12 cellular contexts compared by ENCODE assay signal in the genomic region with DNA sequence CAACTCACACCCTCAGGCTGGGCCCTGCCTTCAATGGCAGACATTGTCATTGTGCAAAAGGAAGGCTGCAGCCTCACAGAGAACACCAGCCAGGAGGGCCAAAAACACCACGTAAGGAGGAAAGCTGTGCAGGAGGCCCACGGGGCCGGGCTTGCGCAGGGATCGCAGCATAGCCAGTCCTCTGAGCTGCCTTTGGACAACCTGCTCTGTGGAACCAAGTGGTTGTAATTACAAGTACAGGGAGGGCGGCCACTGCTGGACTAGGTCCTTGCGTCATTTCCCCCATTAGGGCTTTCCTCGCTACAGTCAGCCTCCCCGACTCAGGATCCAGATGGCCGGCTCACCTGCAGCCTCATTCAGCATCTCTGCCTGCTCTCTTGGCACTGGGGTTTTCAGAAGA.
DNase-seq lines count a peak whose midpoint lies in the region; ATAC-seq and TF ChIP-seq lines count a peak whose summit lies in the region.
"Had no signal": no experiment of that assay in that cellular context is flagged by ENCODE, and none has a peak within 500 bp of the region (broad histone marks: within the 10 kb centered on the region; RNA-seq: fewer than 3 reads in every experiment).

No MANE protein-coding gene starts in this region.

- H3K36me3 ChIP-seq in CD8-positive, alpha-beta memory T cell (ENCODE audit: insufficient read depth, low read length) = no peaks in the 10 kb centered on the region
- H3K36me3 ChIP-seq in right atrium auricular region = peaks cover 16% of the 10 kb centered on the region
- peaks cover 6 to 20% (median 12%) of the 10 kb centered on the region in 4 donors for H3K36me3 ChIP-seq in sigmoid colon

- POLR2A ChIA-PET in CD8-positive, alpha-beta memory T cell (lab: Charles Lee) = no interaction called here
- POLR2A ChIA-PET in WTC11 (lab: Charles Lee) = no interaction called here

- no peaks in the 10 kb centered on the region for H3K27me3 ChIP-seq in CD8-positive, alpha-beta memory T cell (ENCODE audit: insufficient read depth, low read length, poor library complexity, severe bottlenecking)
- H3K27me3 ChIP-seq in right atrium auricular region (no peaks in the 10 kb centered on the region), sigmoid colon (no peaks in the 10 kb centered on the region)

- 89 to 95% methylated on average over 10 of the region's 10 CpGs for WGBS in sigmoid colon, 2 donors

- no peak for ATAC-seq in WTC11
- ATAC-seq in GM21825 (IDR thresholded peaks at IDR 0.05; ENCODE audit: unreplicated experiment) = no peak
- ATAC-seq: HCT116 had no signal

- peaks cover 96% of the 10 kb centered on the region for H3K4me1 ChIP-seq in CD8-positive, alpha-beta memory T cell (ENCODE audit: insufficient read depth, low read length)
- peaks cover 0 to 98% of the 10 kb centered on the region in 2 donors for H3K4me1 ChIP-seq in right atrium auricular region
- peaks cover 0 to 67% (median 62%) of the 10 kb centered on the region in 4 donors for H3K4me1 ChIP-seq in sigmoid colon

- H3K4me3 Mint-ChIP-seq in CD8-positive, alpha-beta memory T cell = peak overlapping the region in 6 of 7 donors; percentile 78 to 88 (median 83)
- no peak overlapping the region for H3K4me3 Mint-ChIP-seq in WTC11

- no peak for DNase-seq in CD8-positive, alpha-beta memory T cell
- no peak for DNase-seq in WTC11 (ENCODE audit: low spot score)
- no peak for DNase-seq in right atrium auricular region (ENCODE audit: low spot score)
- no peak for DNase-seq in sigmoid colon
- no peak for DNase-seq in NCI-H82 (lab: John Stamatoyannopoulos, UW)
- no peak for DNase-seq in T-helper 2 cell
- DNase-seq in NCI-H226 = no peak
- DNase-seq: dermis blood vessel endothelial cell, mammary epithelial cell had no signal

- TF ChIP-seq EP300 in sigmoid colon (IDR thresholded peaks at IDR 0.05) = no peak

- intact Hi-C loops in sigmoid colon (cut with DNase I) = no loop called here

- no peak for TF ChIP-seq POLR2A in sigmoid colon (IDR thresholded peaks at IDR 0.05)

- CTCF ChIA-PET in CD8-positive, alpha-beta memory T cell (lab: Charles Lee) = interaction anchor here (1.3 to 7.8 kb wide), 8 partner anchors 9 to 64 kb away, joined by 3 to 65 read pairs (median 5); no protein-coding TSS in a partner anchor
- CTCF ChIA-PET in WTC11 (lab: Charles Lee) = interaction anchor here (1.7 kb wide), 1 partner anchor 64 kb away, joined by 7 read pairs; no protein-coding TSS in a partner anchor

- peaks cover 0 to 2% of the 10 kb centered on the region in 2 donors for H3K27me3 Mint-ChIP-seq in CD8-positive, alpha-beta memory T cell
- H3K27me3 Mint-ChIP-seq in WTC11 (ENCODE audit: low read depth) = no peaks in the 10 kb centered on the region

- H3K9me3 Mint-ChIP-seq in CD8-positive, alpha-beta memory T cell = no peaks in the 10 kb centered on the region
- no peaks in the 10 kb centered on the region for H3K9me3 Mint-ChIP-seq in WTC11
- H3K9me3 Mint-ChIP-seq: activated T-helper 1 cell treated with anti-CD3 and anti-CD28 coated beads, Interleukin-12 subunit alpha, Interleukin-12 subunit beta, Interleukin-2, Interleukin-4 antibody, amounts not matched to agents 30 ng/mL and 10 ng/mL and 1 ng/mL, durations not matched to agents 14 hours and 24 hours and 36 hours had no signal

- TF ChIP-seq CTCF in WTC11 (IDR thresholded peaks at IDR 0.05) (no peak), right atrium auricular region (IDR thresholded peaks at IDR 0.05) (no peak), sigmoid colon (IDR thresholded peaks at IDR 0.05) (no peak)

- H3K4me3 ChIP-seq in CD8-positive, alpha-beta memory T cell (ENCODE audit: low read length) = peak overlapping the region; percentile 11
- no peak overlapping the region for H3K4me3 ChIP-seq in right atrium auricular region
- no peak overlapping the region for H3K4me3 ChIP-seq in sigmoid colon

- H3K27ac Mint-ChIP-seq in CD8-positive, alpha-beta memory T cell = peak overlapping the region in 7 of 8 donors; percentile 42 to 96 (median 91)
- H3K27ac Mint-ChIP-seq in WTC11 = 0 out of 2 replicates have a peak overlapping the region, but pooled peaks have one; percentile 89
- H3K27ac Mint-ChIP-seq: activated T-helper 1 cell treated with anti-CD3 and anti-CD28 coated beads, Interleukin-12 subunit alpha, Interleukin-12 subunit beta, Interleukin-2, Interleukin-4 antibody, amounts not matched to agents 30 ng/mL and 10 ng/mL and 1 ng/mL, durations not matched to agents 14 hours and 24 hours and 36 hours had no signal

- peaks cover 84 to 97% (median 93%) of the 10 kb centered on the region in 3 donors for H3K4me1 Mint-ChIP-seq in CD8-positive, alpha-beta memory T cell
- peaks cover 4% of the 10 kb centered on the region for H3K4me1 Mint-ChIP-seq in WTC11

- peaks cover 9 to 68% (median 10%) of the 10 kb centered on the region in 3 donors for H3K36me3 Mint-ChIP-seq in CD8-positive, alpha-beta memory T cell
- H3K36me3 Mint-ChIP-seq in WTC11 = peaks cover 22% of the 10 kb centered on the region

- no peaks in the 10 kb centered on the region for H3K9me3 ChIP-seq in CD8-positive, alpha-beta memory T cell (ENCODE audit: low read length)
- no peaks in the 10 kb centered on the region for H3K9me3 ChIP-seq in right atrium auricular region
- H3K9me3 ChIP-seq in sigmoid colon = no peaks in the 10 kb centered on the region

- H3K27ac ChIP-seq in CD8-positive, alpha-beta memory T cell (ENCODE audit: low read depth, low read length) = no peak overlapping the region
- H3K27ac ChIP-seq in right atrium auricular region (peak overlapping the region; percentile 83 to 87), sigmoid colon (peak overlapping the region in 3 of 4 donors; percentile 9 to 39 (median 26))

TF ChIP-seq in WTC11, 78 proteins besides CTCF, POLR2A, EP300 and RAD21:
- TF ChIP-seq RORB (CRISPR knock-in tag; IDR thresholded peaks at IDR 0.05) = no peak
- TF ChIP-seq GRHL2 (CRISPR knock-in tag; IDR thresholded peaks at IDR 0.05; ENCODE audit: insufficient replicate concordance, severe bottlenecking) = no peak
- no peak for TF ChIP-seq CREB1 (CRISPR knock-in tag; IDR thresholded peaks at IDR 0.05)
- TF ChIP-seq, protein P1, sequence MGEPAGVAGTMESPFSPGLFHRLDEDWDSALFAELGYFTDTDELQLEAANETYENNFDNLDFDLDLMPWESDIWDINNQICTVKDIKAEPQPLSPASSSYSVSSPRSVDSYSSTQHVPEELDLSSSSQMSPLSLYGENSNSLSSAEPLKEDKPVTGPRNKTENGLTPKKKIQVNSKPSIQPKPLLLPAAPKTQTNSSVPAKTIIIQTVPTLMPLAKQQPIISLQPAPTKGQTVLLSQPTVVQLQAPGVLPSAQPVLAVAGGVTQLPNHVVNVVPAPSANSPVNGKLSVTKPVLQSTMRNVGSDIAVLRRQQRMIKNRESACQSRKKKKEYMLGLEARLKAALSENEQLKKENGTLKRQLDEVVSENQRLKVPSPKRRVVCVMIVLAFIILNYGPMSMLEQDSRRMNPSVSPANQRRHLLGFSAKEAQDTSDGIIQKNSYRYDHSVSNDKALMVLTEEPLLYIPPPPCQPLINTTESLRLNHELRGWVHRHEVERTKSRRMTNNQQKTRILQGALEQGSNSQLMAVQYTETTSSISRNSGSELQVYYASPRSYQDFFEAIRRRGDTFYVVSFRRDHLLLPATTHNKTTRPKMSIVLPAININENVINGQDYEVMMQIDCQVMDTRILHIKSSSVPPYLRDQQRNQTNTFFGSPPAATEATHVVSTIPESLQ (CRISPR knock-in tag; IDR thresholded peaks at IDR 0.05) = no peak
- TF ChIP-seq FOXJ3 (CRISPR knock-in tag; IDR thresholded peaks at IDR 0.05; ENCODE audit: borderline replicate concordance) = no peak
- TF ChIP-seq IRF2 (CRISPR knock-in tag; IDR thresholded peaks at IDR 0.05; ENCODE audit: borderline replicate concordance, low read depth) = no peak
- no peak for TF ChIP-seq FOXK1 (CRISPR knock-in tag; IDR thresholded peaks at IDR 0.05)
- TF ChIP-seq ATF3 (CRISPR knock-in tag; conservative IDR thresholded peaks at IDR 0.05) = no peak
- TF ChIP-seq ZNF512 (CRISPR knock-in tag; IDR thresholded peaks at IDR 0.05; ENCODE audit: borderline replicate concordance) = no peak
- TF ChIP-seq ZNF416 (CRISPR knock-in tag; IDR thresholded peaks at IDR 0.05) = no peak
- TF ChIP-seq NFATC4 (CRISPR knock-in tag; IDR thresholded peaks at IDR 0.05) = no peak
